Comparison of ENCODE assay signal across 17 cellular contexts in the genomic region with DNA sequence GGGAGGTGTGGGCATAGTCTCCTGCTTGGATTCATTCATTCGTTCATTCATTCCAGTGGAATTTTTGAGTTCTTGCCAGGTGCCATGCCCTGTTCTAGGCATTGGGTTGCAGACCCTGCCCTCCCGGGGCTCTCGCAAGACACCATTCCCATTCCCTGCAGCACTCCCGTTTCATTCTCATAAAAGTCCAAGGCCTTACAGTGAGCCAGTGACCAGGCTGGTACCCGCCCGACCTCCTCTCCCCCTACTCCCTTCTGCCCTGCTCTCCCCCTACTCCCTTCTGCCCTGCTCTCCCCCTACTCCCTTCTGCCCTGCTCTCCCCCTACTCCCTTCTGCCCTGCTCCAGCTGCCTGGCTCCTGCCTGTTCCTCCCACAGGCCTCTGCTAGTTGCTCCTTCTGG. TPM values are rescaled to one million over a fixed set of nuclear protein-coding genes. Genes with fewer than 3 reads are reported as not detected.
DNase-seq lines count a peak whose midpoint lies in the region; ATAC-seq and TF ChIP-seq lines count a peak whose summit lies in the region.
"Had no signal": no experiment of that assay in that cellular context is flagged by ENCODE, and none has a peak within 500 bp of the region (broad histone marks: within the 10 kb centered on the region; RNA-seq: fewer than 3 reads in every experiment).

No MANE protein-coding gene starts in this region.

- intact Hi-C loops in IMR-90 (cut with micrococcal nuclease) = no loop called here
- intact Hi-C loops in transverse colon (cut with DNase I; ENCODE audit: low total_unique reads) = loop anchor here (5.0 kb wide), 1 partner anchor 1810 kb away; no protein-coding TSS in a partner anchor

- H3K27ac Mint-ChIP-seq in immature natural killer cell = no peak overlapping the region
- H3K27ac Mint-ChIP-seq: dendritic cell treated with granulocyte-macrophage colony-stimulating factor and Interleukin-4, amounts not matched to agents 40 ng/mL and 50 ng/mL, for 4 days; memory B cell; stimulated activated memory B cell treated with anti-CD40 and anti-IgM and Interleukin-4, amounts not matched to agents 10 μg/mL and 1 μg/mL and 100 μg/mL, for 72 hours had no signal

- peak overlapping the region; percentile 89 for H3K27ac ChIP-seq in IMR-90 (ENCODE audit: insufficient read depth, low read length)
- H3K27ac ChIP-seq in epithelial cell of prostate = peak overlapping the region; percentile 100
- H3K27ac ChIP-seq in neuronal stem cell (replicated peaks; ENCODE audit: low read length) = no peak overlapping the region
- H3K27ac ChIP-seq in transverse colon = peak overlapping the region; percentile 38 to 76 (median 73)

- peak overlapping the region; percentile 58 for H3K18ac ChIP-seq in IMR-90 (ENCODE audit: low read depth, low read length)
- peak overlapping the region; percentile 68 for H3K18ac ChIP-seq in neuronal stem cell (ENCODE audit: low read length)

- 96% methylated on average over 5 of the region's 6 CpGs; no CpG with 5 or more reads in 1 of the 2 experiments for WGBS in IMR-90 (ENCODE audit: extremely low coverage in 2 of 2, insufficient read length in 1 of 2), 2 experiments
- WGBS in neuronal stem cell (ENCODE audit: extremely low coverage in 2 of 2, insufficient read length in 2 of 2, insufficient replicate concordance in 1 of 2), 2 donors = no CpG with 5 or more reads among the region's 6 CpGs
- 78 to 82% methylated on average over 5 to 6 of the region's 6 CpGs for WGBS in transverse colon (ENCODE audit: low coverage in 1 of 2), 2 donors

- no peak for TF ChIP-seq RAD21 in IMR-90 (IDR thresholded peaks at IDR 0.05; ENCODE audit: low read length)

- H2BK12ac ChIP-seq in neuronal stem cell (ENCODE audit: low read length) = peak overlapping the region; percentile 76

- ATAC-seq in IMR-90 (ENCODE audit: low read depth) (no peak), GM19397 (IDR thresholded peaks at IDR 0.05; ENCODE audit: unreplicated experiment) (no peak)
- ATAC-seq: psoas muscle; stimulated activated memory B cell treated with anti-CD40 and anti-IgM and Interleukin-4, amounts not matched to agents 10 μg/mL and 1 μg/mL and 100 μg/mL, for 72 hours had no signal

- CTCF ChIA-PET in IMR-90 (lab: Yijun Ruan, JAX) = interaction anchor here (1.4 to 1.7 kb wide), 2 partner anchors 26 to 141 kb away, joined by 6 to 12 read pairs; no protein-coding TSS in a partner anchor

- peak overlapping the region; percentile 94 for H4K91ac ChIP-seq in IMR-90 (ENCODE audit: insufficient read depth, low read depth, low read length)
- peak overlapping the region; percentile 46 for H4K91ac ChIP-seq in neuronal stem cell (ENCODE audit: low read depth, low read length, poor library complexity)

- POLR2A ChIA-PET in IMR-90 (lab: Charles Lee; ENCODE audit: unreplicated experiment) = interaction anchor here (1.2 to 1.7 kb wide), 3 partner anchors 14 to 40 kb away, joined by 3 to 5 read pairs (median 4); no protein-coding TSS in a partner anchor

- H2BK20ac ChIP-seq in IMR-90 (ENCODE audit: low read depth, low read length) = peak overlapping the region; percentile 87

- H3K79me1 ChIP-seq in IMR-90 (ENCODE audit: low read depth in 1 of 2, low read length in 2 of 2) (peaks cover 0 to 37% of the 10 kb centered on the region in 2 experiments; a peak in 2 of 4 replicates), neuronal stem cell (ENCODE audit: low read depth, low read length) (no peaks in the 10 kb centered on the region)

- peak overlapping the region; percentile 94; the same call in 1 of the 2 replicates for H3K56ac ChIP-seq in IMR-90 (ENCODE audit: extremely low read depth, insufficient read depth, low read length)

- no TSS peak for BruUV-seq in IMR-90 (replicated peaks; lab: Mats Ljungman, UMichigan)

- peak overlapping the region; percentile 53 to 70; a peak in 3 of 4 replicates for H4K8ac ChIP-seq in IMR-90 (ENCODE audit: low read depth in 2 of 2, low read length in 2 of 2)
- H4K8ac ChIP-seq in neuronal stem cell (ENCODE audit: low read depth, low read length) = no peak overlapping the region

- no peak overlapping the region for H2AFZ ChIP-seq in IMR-90 (replicated peaks; ENCODE audit: low read length, poor library complexity)
- no peak overlapping the region for H2AFZ ChIP-seq in neuronal stem cell (ENCODE audit: low read length)

- in situ Hi-C loops in IMR-90 (cut with MboI; ENCODE audit: low sequenced_read_pairs) (no loop called here), transverse colon (cut with MboI; ENCODE audit: low pct_ligation_motif_present in 1 of 4, low pct_unique_long_range_greater_than_20kb in 1 of 4, low sequenced_read_pairs in 3 of 4) (no loop called here)

- H2BK120ac ChIP-seq in IMR-90 (ENCODE audit: low read depth, low read length) (peak overlapping the region; percentile 81), neuronal stem cell (ENCODE audit: low read depth, low read length) (no peak overlapping the region)

- H3K23ac ChIP-seq in IMR-90 (ENCODE audit: low read depth, low read length) (peak overlapping the region; percentile 52), neuronal stem cell (ENCODE audit: low read depth, low read length, poor library complexity) (no peak overlapping the region)

- H3K4me1 Mint-ChIP-seq in immature natural killer cell = no peaks in the 10 kb centered on the region
- H3K4me1 Mint-ChIP-seq: memory B cell; stimulated activated memory B cell treated with anti-CD40 and anti-IgM and Interleukin-4, amounts not matched to agents 10 μg/mL and 1 μg/mL and 100 μg/mL, for 72 hours had no signal

- peak overlapping the region; percentile 18 for H2AK9ac ChIP-seq in IMR-90 (replicated peaks; ENCODE audit: low read depth, low read length, poor library complexity)

- TF ChIP-seq EP300 in transverse colon (IDR thresholded peaks at IDR 0.05; ENCODE audit: low read depth) = no peak

- no peaks in the 10 kb centered on the region for H3K27me3 ChIP-seq in IMR-90 (ENCODE audit: control insufficient read depth, insufficient read depth, low read length)
- H3K27me3 ChIP-seq in neuronal stem cell (ENCODE audit: control insufficient read depth in 3 of 3, insufficient read depth in 3 of 3, low read depth in 1 of 3, low read length in 3 of 3) = no peaks in the 10 kb centered on the region
- no peaks in the 10 kb centered on the region for H3K27me3 ChIP-seq in transverse colon

- H3K4ac ChIP-seq in IMR-90 (ENCODE audit: low read depth, low read length) (peak overlapping the region; percentile 85), neuronal stem cell (ENCODE audit: low read length) (no peak overlapping the region)

- H3K27me3 Mint-ChIP-seq in immature natural killer cell (ENCODE audit: low read depth in 3 of 3) = peaks cover 4 to 8% (median 4%) of the 10 kb centered on the region in 3 donors
- H3K27me3 Mint-ChIP-seq: dendritic cell treated with granulocyte-macrophage colony-stimulating factor and Interleukin-4, amounts not matched to agents 40 ng/mL and 50 ng/mL, for 4 days had no signal

- peak overlapping the region; percentile 51 for H3K9ac ChIP-seq in IMR-90 (ENCODE audit: low read depth, low read length)
- no peak overlapping the region for H3K9ac ChIP-seq in neuronal stem cell (ENCODE audit: low read depth, low read length, poor library complexity)

- TF ChIP-seq POLR2A in IMR-90 (IDR thresholded peaks at IDR 0.05; ENCODE audit: low read depth, low read length) = no peak
- TF ChIP-seq POLR2A in transverse colon (IDR thresholded peaks at IDR 0.05) = no peak

- H3K4me2 ChIP-seq in IMR-90 (ENCODE audit: low read depth, low read length) (no peak overlapping the region), neuronal stem cell (ENCODE audit: insufficient read depth, low read length, poor library complexity, severe bottlenecking) (no peak overlapping the region)

- H3K4me1 ChIP-seq in IMR-90 (ENCODE audit: control insufficient read depth, insufficient read depth, low read length) = peaks cover 58% of the 10 kb centered on the region
- peaks cover 26 to 42% of the 10 kb centered on the region in 2 donors for H3K4me1 ChIP-seq in neuronal stem cell (ENCODE audit: control insufficient read depth in 2 of 2, insufficient read depth in 1 of 2, low read depth in 1 of 2, low read length in 2 of 2)
- peaks cover 19 to 49% (median 38%) of the 10 kb centered on the region in 4 donors for H3K4me1 ChIP-seq in transverse colon

- no peaks in the 10 kb centered on the region for H3K36me3 Mint-ChIP-seq in immature natural killer cell
- H3K36me3 Mint-ChIP-seq: memory B cell; stimulated activated memory B cell treated with anti-CD40 and anti-IgM and Interleukin-4, amounts not matched to agents 10 μg/mL and 1 μg/mL and 100 μg/mL, for 72 hours had no signal

- H2AK5ac ChIP-seq in IMR-90 (ENCODE audit: low read depth, low read length) (peak overlapping the region; percentile 78; the same call in 1 of the 2 replicates), neuronal stem cell (ENCODE audit: low read depth, low read length) (peak overlapping the region; percentile 56)

- no peaks in the 10 kb centered on the region for H3K9me3 Mint-ChIP-seq in immature natural killer cell
- H3K9me3 Mint-ChIP-seq: dendritic cell treated with granulocyte-macrophage colony-stimulating factor and Interleukin-4, amounts not matched to agents 40 ng/mL and 50 ng/mL, for 4 days; memory B cell; stimulated activated memory B cell treated with anti-CD40 and anti-IgM and Interleukin-4, amounts not matched to agents 10 μg/mL and 1 μg/mL and 100 μg/mL, for 72 hours had no signal

- dilution Hi-C loops in IMR-90 (cut with HindIII; ENCODE audit: low sequenced_read_pairs, unreplicated experiment) = no loop called here

- H2BK5ac ChIP-seq in IMR-90 (ENCODE audit: low read depth, low read length, poor library complexity, severe bottlenecking) = peak overlapping the region; percentile 100
- no peak overlapping the region for H2BK5ac ChIP-seq in neuronal stem cell (ENCODE audit: low read length)

- H3K4me3 ChIP-seq in IMR-90 (ENCODE audit: insufficient read depth, low read depth, low read length) (no peak overlapping the region), neuronal stem cell (ENCODE audit: low read length in 2 of 2) (no peak overlapping the region), transverse colon (no peak overlapping the region)
- H3K4me3 ChIP-seq: HAP-1, psoas muscle had no signal

- H3K9me3 ChIP-seq in IMR-90 (ENCODE audit: control insufficient read depth, insufficient read depth, low read length) (no peaks in the 10 kb centered on the region), neuronal stem cell (replicated peaks in 1 of 2; ENCODE audit: control insufficient read depth in 2 of 2, insufficient read depth in 1 of 2, low read depth in 1 of 2, low read length in 2 of 2) (no peaks in the 10 kb centered on the region), transverse colon (no peaks in the 10 kb centered on the region)
- H3K9me3 ChIP-seq: HAP-1, psoas muscle had no signal

- H3K4me3 Mint-ChIP-seq in immature natural killer cell = no peak overlapping the region
- H3K4me3 Mint-ChIP-seq: dendritic cell treated with granulocyte-macrophage colony-stimulating factor and Interleukin-4, amounts not matched to agents 40 ng/mL and 50 ng/mL, for 4 days; memory B cell; stimulated activated memory B cell treated with anti-CD40 and anti-IgM and Interleukin-4, amounts not matched to agents 10 μg/mL and 1 μg/mL and 100 μg/mL, for 72 hours had no signal

- peak overlapping the region; percentile 87 for H3K14ac ChIP-seq in IMR-90 (replicated peaks; ENCODE audit: low read depth, low read length)
- H3K14ac ChIP-seq in neuronal stem cell (ENCODE audit: low read length) = no peak overlapping the region

- H3K36me3 ChIP-seq in IMR-90 (ENCODE audit: control insufficient read depth, insufficient read depth, low read length) = no peaks in the 10 kb centered on the region
- no peaks in the 10 kb centered on the region for H3K36me3 ChIP-seq in neuronal stem cell (replicated peaks in 1 of 2; ENCODE audit: control insufficient read depth in 2 of 2, insufficient read depth in 2 of 2, low read length in 2 of 2)
- H3K36me3 ChIP-seq in transverse colon = no peaks in the 10 kb centered on the region
- H3K36me3 ChIP-seq: HAP-1 had no signal

- peak overlapping the region; percentile 73; the same call in 1 of the 2 replicates for H4K5ac ChIP-seq in IMR-90 (ENCODE audit: low read depth, low read length)

- peaks cover 4% of the 10 kb centered on the region; the same call in 1 of the 2 replicates for H4K20me1 ChIP-seq in IMR-90 (ENCODE audit: insufficient read depth, low read length)

- peak overlapping the region; percentile 85; the same call in 1 of the 3 replicates for H2BK15ac ChIP-seq in IMR-90 (ENCODE audit: low read depth, low read length)
- H2BK15ac ChIP-seq in neuronal stem cell (ENCODE audit: low read length) = peak overlapping the region; percentile 28

- TF ChIP-seq CTCF in IMR-90 (conservative IDR thresholded peaks at IDR 0.05; ENCODE audit: low read depth, low read length) = no peak
- TF ChIP-seq CTCF in transverse colon (IDR thresholded peaks at IDR 0.05) = no peak

- H3K9me1 ChIP-seq in IMR-90 (ENCODE audit: insufficient read depth, low read length) = peaks cover 34% of the 10 kb centered on the region

- DNase-seq in IMR-90 (no peak), epithelial cell of prostate (ENCODE audit: low read depth, low spot score) (no peak), neuronal stem cell (ENCODE audit: low spot score) (no peak), transverse colon (no peak), HuH-7 (ENCODE audit: low spot score) (no peak), immature natural killer cell (no peak), NCI-H2171 (lab: John Stamatoyannopoulos, UW) (no peak)
- DNase-seq: activated CD4-positive, CD25-positive, alpha-beta regulatory T cell treated with anti-CD3 and anti-CD28 coated beads, Interleukin-2, amount 50 U/mL, for 72 hours; activated T-cell treated with anti-CD3 and anti-CD28 coated beads for 4 hours; GF-D8; stimulated activated CD4-positive, alpha-beta T cell treated with anti-CD3 and anti-CD28 coated beads, Interleukin-4, amount 100 ng/mL, for 4 hours had no signal

RNA-seq across cellular contexts. Expression of a gene that starts 41.9 kb away (rescaled TPM):
- total RNA-seq in IMR-90 (2012; rRNA removed) = 162 and 172 TPM in 2 replicates
- 176 and 230 TPM in 2 replicates for polyA plus RNA-seq in IMR-90 (2012; rRNA removed)
- 168 and 220 TPM in 2 replicates for polyA plus RNA-seq in IMR-90 (2012; cell fraction: cytosol; rRNA removed)
- 530 and 567 TPM in 2 replicates for polyA plus RNA-seq in IMR-90 (2012; cell fraction: nucleus; rRNA removed; ENCODE audit: low replicate concordance)
- 61.7 TPM for polyA plus RNA-seq in neuronal stem cell (2013, experiment 1 of 2)
- polyA plus RNA-seq in neuronal stem cell (2013, experiment 2 of 2) = 60.5 TPM
- total RNA-seq in transverse colon = 10 to 100 TPM; 14.5 to 50.9 (median 23.8) TPM
- polyA plus RNA-seq in immature natural killer cell = not detected
